Comparison of ENCODE assay signal across 12 cellular contexts in genomic region chr1:53176452-53177344, GRCh38. TPM values are rescaled to one million over a fixed set of nuclear protein-coding genes. Genes with fewer than 3 reads are reported as not detected.
A peak's percentile ranks its signal among the peaks of the same experiment; 100 is the strongest.
DNase-seq lines count a peak whose midpoint lies in the region; ATAC-seq and TF ChIP-seq lines count a peak whose summit lies in the region.
"Had no signal": no experiment of that assay in that cellular context is flagged by ENCODE, and none has a peak within 500 bp of the region (broad histone marks: within the 10 kb centered on the region; RNA-seq: fewer than 3 reads in every experiment).

No MANE protein-coding gene starts in this region.

- H3K27ac ChIP-seq in dorsolateral prefrontal cortex: no peak overlapping the region
- H3K27ac ChIP-seq: tibial nerve had no signal

- peaks cover 8 to 9% of the 10 kb centered on the region in 2 donors for H3K4me1 Mint-ChIP-seq in effector memory CD8-positive, alpha-beta T cell (ENCODE audit: low read depth in 2 of 2)

- H3K27me3 Mint-ChIP-seq in effector memory CD8-positive, alpha-beta T cell: peaks cover 18 to 50% of the 10 kb centered on the region in 2 donors

- intact Hi-C loops in dorsolateral prefrontal cortex (cut with DNase I): no loop called here

- in situ Hi-C loops in G401 (cut with HindIII; ENCODE audit: low sequenced_read_pairs): no loop called here

- H3K4me3 ChIP-seq in fibroblast of pulmonary artery (replicated peaks; ENCODE audit: low read depth, low read length) (no peak overlapping the region), retinal pigment epithelial cell (ENCODE audit: low read length) (no peak overlapping the region), dorsolateral prefrontal cortex (no peak overlapping the region)
- H3K4me3 ChIP-seq: tibial nerve had no signal

- H3K27me3 ChIP-seq in dorsolateral prefrontal cortex: no peaks in the 10 kb centered on the region
- H3K27me3 ChIP-seq: tibial nerve had no signal

- H3K4me3 Mint-ChIP-seq in effector memory CD8-positive, alpha-beta T cell: no peak overlapping the region
- H3K4me3 Mint-ChIP-seq: T-helper 1 cell treated with Interleukin-12 subunit alpha and Interleukin-12 subunit beta and Interleukin-4 antibody, amounts not matched to agents 30 μg/mL and 1 μg/mL, for 36 hours had no signal

- DNase-seq in G401 (ENCODE audit: low spot score) (peak; percentile 36), NCI-H748 treated with DMSO at 0.1 percent for 48 hours (lab: John Stamatoyannopoulos, UW) (peak; percentile 33), fibroblast of pulmonary artery (ENCODE audit: low read depth) (peak; percentile 30), retinal pigment epithelial cell (ENCODE audit: low read depth) (no peak), AML-193 (lab: John Stamatoyannopoulos, UW) (no peak), dermis blood vessel endothelial cell (no peak), dorsolateral prefrontal cortex (no peak)
- DNase-seq in effector memory CD8-positive, alpha-beta T cell: no peak
- DNase-seq: activated naive CD4-positive, alpha-beta T cell treated with Interleukin-2 at 50 U/mL for 16 hours had no signal

- TF ChIP-seq CTCF in fibroblast of pulmonary artery (IDR thresholded peaks at IDR 0.05; ENCODE audit: low read length, missing control alignments) (peak; percentile 20), retinal pigment epithelial cell (conservative IDR thresholded peaks at IDR 0.05; ENCODE audit: low read depth, low read length) (peak; percentile 53), dorsolateral prefrontal cortex (IDR thresholded peaks at IDR 0.05 in 54 of 56, conservative IDR thresholded peaks at IDR 0.05 in 2 of 56; ENCODE audit: low read depth in 1 of 56, partially characterized antibody in 56 of 56) (peak in 14 of 56 donors; percentile 5 to 30 (median 14))

- no peak for ATAC-seq in effector memory CD8-positive, alpha-beta T cell (replicated peaks)

- H3K36me3 Mint-ChIP-seq in effector memory CD8-positive, alpha-beta T cell (ENCODE audit: insufficient read depth): peaks cover 4% of the 10 kb centered on the region

- no peaks in the 10 kb centered on the region for H3K9me3 Mint-ChIP-seq in effector memory CD8-positive, alpha-beta T cell
- H3K9me3 Mint-ChIP-seq: T-helper 1 cell treated with Interleukin-12 subunit alpha and Interleukin-12 subunit beta and Interleukin-4 antibody, amounts not matched to agents 30 μg/mL and 1 μg/mL, for 36 hours had no signal

- H3K27ac Mint-ChIP-seq in effector memory CD8-positive, alpha-beta T cell: no peak overlapping the region
- H3K27ac Mint-ChIP-seq: T-helper 1 cell treated with Interleukin-12 subunit alpha and Interleukin-12 subunit beta and Interleukin-4 antibody, amounts not matched to agents 30 μg/mL and 1 μg/mL, for 36 hours had no signal

RNA-seq across cellular contexts. Expression of gene CPT2, which starts 19.9 kb away (rescaled TPM):
- 47.9 and 53.3 TPM in 2 replicates for total RNA-seq in G401 (2014; rRNA removed; shearing (Covaris generic))
- total RNA-seq in dermis blood vessel endothelial cell (12.4 and 14.8 TPM in 2 replicates), dorsolateral prefrontal cortex (10 to 100 TPM in 72 of 120 experiments, 1 to 10 TPM in 48; 4.3 to 20.0 (median 10.7) TPM)

RNA-seq across cellular contexts. Expression of gene SLC1A7, which starts 34.3 kb away (rescaled TPM):
- total RNA-seq in G401 (2014; rRNA removed; shearing (Covaris generic)): 0.27 TPM in 1 of 2 replicates, not detected in the other
- total RNA-seq in dermis blood vessel endothelial cell (not detected in 2 replicates), dorsolateral prefrontal cortex (10 to 100 TPM in 2 of 120 experiments, 1 to 10 TPM in 51, under 1 TPM in 36, not detected in 31; 0.16 to 18.5 (median 1.2) TPM)
- total RNA-seq: skeletal muscle tissue had no signal

RNA-seq across cellular contexts. Expression of gene CZIB, which starts 43.7 kb away (rescaled TPM):
- 61.6 and 70.9 TPM in 2 replicates for total RNA-seq in G401 (2014; rRNA removed; shearing (Covaris generic))
- total RNA-seq in dermis blood vessel endothelial cell (47.1 TPM in 2 replicates), dorsolateral prefrontal cortex (10 to 100 TPM; 49.0 to 99.7 (median 72.4) TPM)

Comparison
In these comparisons a context has a peak if more than half of its experiments do, and no peak if none do; other contexts are left out.
1. DNase-seq: peak in G401 (single experiment), NCI-H748 treated with DMSO at 0.1 percent for 48 hours (single experiment) and fibroblast of pulmonary artery (single experiment); none in retinal pigment epithelial cell (single experiment), AML-193 (0 of 2), effector memory CD8-positive, alpha-beta T cell (0 of 3), dermis blood vessel endothelial cell (single experiment) and dorsolateral prefrontal cortex (0 of 10).